ENCODE assay signal across 24 cellular contexts in genomic region chr3:62241279-62241678, GRCh38.
"Had no signal": no experiment of that assay in that cellular context is flagged by ENCODE, and none has a peak within 500 bp of the region (broad histone marks: within the 10 kb centered on the region; RNA-seq: fewer than 3 reads in every experiment).

No MANE protein-coding gene starts in this region.

- FAIRE-seq: bronchial epithelial cell, K562 had no signal

- H3K9me3 Mint-ChIP-seq: activated naive CD4-positive, alpha-beta T cell treated with anti-CD3 and anti-CD28 coated beads, Interleukin-2, amount 10 ng/mL, durations not matched to agents 7 days and 5 days; activated naive CD8-positive, alpha-beta T cell treated with anti-CD3 and anti-CD28 coated beads for 36 hours; activated T-cell treated with anti-CD3 and anti-CD28 coated beads, Interleukin-2, amount 50 U/mL, for 72 hours; activated T-helper 2 cell treated with anti-CD3 and anti-CD28 coated beads, Interferon-gamma antibody, Interleukin-2, Interleukin-4, amounts not matched to agents 10 μg/mL and 5 μg/mL and 100 μg/mL, durations not matched to agents 14 hours and 24 hours and 36 hours; WTC11 had no signal

- H3K4me3 ChIP-seq: K562, Peyer's patch, SJCRH30 had no signal

- H3K27me3 ChIP-seq: Peyer's patch, SJCRH30 had no signal

- ATAC-seq: activated T-cell treated with anti-CD3 and anti-CD28 coated beads, Interleukin-2, amount 50 U/mL, for 72 hours; K562; T-helper 17 cell; WTC11 had no signal

- H3K4me1 Mint-ChIP-seq: activated naive CD4-positive, alpha-beta T cell treated with anti-CD3 and anti-CD28 coated beads, Interleukin-2, amount 10 ng/mL, durations not matched to agents 7 days and 5 days; activated naive CD8-positive, alpha-beta T cell treated with anti-CD3 and anti-CD28 coated beads for 36 hours had no signal

- H3K27ac Mint-ChIP-seq: activated naive CD4-positive, alpha-beta T cell treated with anti-CD3 and anti-CD28 coated beads, Interleukin-2, amount 10 ng/mL, durations not matched to agents 7 days and 5 days; activated naive CD8-positive, alpha-beta T cell treated with anti-CD3 and anti-CD28 coated beads for 36 hours; activated T-cell treated with anti-CD3 and anti-CD28 coated beads, Interleukin-2, amount 50 U/mL, for 72 hours; activated T-helper 2 cell treated with anti-CD3 and anti-CD28 coated beads, Interferon-gamma antibody, Interleukin-2, Interleukin-4, amounts not matched to agents 10 μg/mL and 5 μg/mL and 100 μg/mL, durations not matched to agents 14 hours and 24 hours and 36 hours; T-helper 17 cell had no signal

- H3K27ac ChIP-seq: Peyer's patch, RWPE1, SJCRH30 had no signal

- H3K4me3 Mint-ChIP-seq: activated naive CD4-positive, alpha-beta T cell treated with anti-CD3 and anti-CD28 coated beads, Interleukin-2, amount 10 ng/mL, durations not matched to agents 7 days and 5 days; activated naive CD8-positive, alpha-beta T cell treated with anti-CD3 and anti-CD28 coated beads for 36 hours; activated T-cell treated with anti-CD3 and anti-CD28 coated beads, Interleukin-2, amount 50 U/mL, for 72 hours; T-helper 17 cell; WTC11 had no signal

- H3K36me3 ChIP-seq: Peyer's patch, SJCRH30 had no signal

- H3K4me1 ChIP-seq: Peyer's patch, SJCRH30 had no signal

- H3K9me3 ChIP-seq: Peyer's patch, SJCRH30 had no signal

- H3K36me3 Mint-ChIP-seq: activated naive CD4-positive, alpha-beta T cell treated with anti-CD3 and anti-CD28 coated beads, Interleukin-2, amount 10 ng/mL, durations not matched to agents 7 days and 5 days; activated naive CD8-positive, alpha-beta T cell treated with anti-CD3 and anti-CD28 coated beads for 36 hours had no signal

- H3K27me3 Mint-ChIP-seq: activated naive CD4-positive, alpha-beta T cell treated with anti-CD3 and anti-CD28 coated beads, Interleukin-2, amount 10 ng/mL, durations not matched to agents 7 days and 5 days had no signal

- DNase-seq: activated CD4-positive, alpha-beta T cell treated with anti-CD3 and anti-CD28 coated beads for 48 hours; activated CD4-positive, alpha-beta T cell treated with anti-CD3 and anti-CD28 coated beads, Interleukin-2, amount 50 U/mL, for 48 hours; activated CD4-positive, CD25-positive, alpha-beta regulatory T cell treated with anti-CD3 and anti-CD28 coated beads, Interleukin-2, amount 50 U/mL, for 72 hours; activated gamma-delta T cell treated with Interleukin-2 at 50 U/mL for 16 hours; activated naive CD4-positive, alpha-beta T cell treated with anti-CD3 and anti-CD28 coated beads, Interleukin-2, amount 10 ng/mL, durations not matched to agents 7 days and 5 days; activated naive CD8-positive, alpha-beta T cell treated with anti-CD3 and anti-CD28 coated beads for 36 hours; activated T-cell treated with anti-CD3 and anti-CD28 coated beads, Interleukin-2, amount 50 U/mL, for 72 hours; central memory CD4-positive, alpha-beta T cell; Karpas-422; MM.1S; NCI-H1105; NCI-H1436; NCI-H2029; NCI-H226; Peyer's patch; Right ventricle myocardium superior; SJCRH30; T-helper 17 cell; T-helper 9 cell had no signal
